Comparison of ENCODE assay signal across 23 cellular contexts in the genomic region with DNA sequence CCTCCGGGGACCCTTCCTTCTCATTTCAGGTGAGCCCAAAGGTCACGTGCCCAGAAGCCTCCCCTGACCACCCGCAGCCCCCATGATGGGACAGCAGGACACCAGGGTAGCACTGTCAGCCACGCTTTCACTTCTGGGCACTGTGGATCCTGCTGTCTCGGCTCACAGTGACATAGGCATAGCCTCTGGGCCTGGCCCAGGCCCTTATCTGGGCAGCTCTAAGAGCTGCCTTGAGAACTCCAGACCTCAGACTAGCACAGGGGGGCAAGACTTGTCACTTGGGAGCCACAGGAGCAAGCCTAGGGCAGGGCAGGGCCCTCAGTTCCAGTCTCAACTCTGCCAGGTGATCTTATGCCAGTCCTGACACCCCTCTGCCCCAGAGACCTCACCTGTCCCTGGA. TPM values are rescaled to one million over a fixed set of nuclear protein-coding genes. Genes with fewer than 3 reads are reported as not detected.
DNase-seq lines count a peak whose midpoint lies in the region; ATAC-seq and TF ChIP-seq lines count a peak whose summit lies in the region.
"Had no signal": no experiment of that assay in that cellular context is flagged by ENCODE, and none has a peak within 500 bp of the region (broad histone marks: within the 10 kb centered on the region; RNA-seq: fewer than 3 reads in every experiment).

No MANE protein-coding gene starts in this region.

- H3K27ac Mint-ChIP-seq in endodermal cell (peak overlapping the region; percentile 71), neural progenitor cell (peak overlapping the region; percentile 76)
- H3K27ac Mint-ChIP-seq: CD4-positive, alpha-beta T cell had no signal

- DNase-seq in OCI-M1 (lab: John Stamatoyannopoulos, UW), result peak; percentile 19
- no peak for DNase-seq in endodermal cell
- no peak for DNase-seq in neural progenitor cell (ENCODE audit: low spot score)
- no peak for DNase-seq in LoVo (ENCODE audit: low spot score)
- DNase-seq: Caco-2; CD4-positive, alpha-beta T cell; DMS 273 treated with DMSO at 0.1 percent for 48 hours; DMS79 treated with DMSO at 0.1 percent for 48 hours; IMR-90; NCI-H1105 treated with DMSO at 0.1 percent for 48 hours; NCI-H1694; NCI-H2081; NCI-H2171; NCI-H345; NCI-H524 treated with DMSO at 0.1 percent for 48 hours; NCI-H82; Peyer's patch had no signal

- H3K4me1 ChIP-seq in endodermal cell (ENCODE audit: control insufficient read depth, insufficient read depth, low read length) (peaks cover 5% of the 10 kb centered on the region), neural progenitor cell (peaks cover 6% of the 10 kb centered on the region), subcutaneous abdominal adipose tissue (ENCODE audit: control insufficient read depth in 5 of 5, insufficient read depth in 5 of 5, low read length in 5 of 5) (peaks cover 4 to 69% (median 54%) of the 10 kb centered on the region in 5 donors)

- H3K79me2 ChIP-seq in neural progenitor cell (ENCODE audit: low read depth), result no peaks in the 10 kb centered on the region

- H3K4me1 Mint-ChIP-seq in endodermal cell, result peaks cover 2% of the 10 kb centered on the region
- H3K4me1 Mint-ChIP-seq in neural progenitor cell, result peaks cover 10% of the 10 kb centered on the region

- H3K27me3 ChIP-seq in endodermal cell (ENCODE audit: control insufficient read depth, insufficient read depth, low read length, poor library complexity, severe bottlenecking), result no peaks in the 10 kb centered on the region
- H3K27me3 ChIP-seq in neural progenitor cell, result peaks cover 8% of the 10 kb centered on the region
- H3K27me3 ChIP-seq in subcutaneous abdominal adipose tissue (ENCODE audit: control insufficient read depth in 5 of 5, insufficient read depth in 4 of 5, low read length in 5 of 5), result no peaks in the 10 kb centered on the region
- H3K27me3 ChIP-seq: Peyer's patch, SJSA1 had no signal

- TF ChIP-seq CTCF in endodermal cell (conservative IDR thresholded peaks at IDR 0.05) (no peak), neural progenitor cell (IDR thresholded peaks at IDR 0.05) (no peak)

- H4K20me1 ChIP-seq in neural progenitor cell (ENCODE audit: low read depth), result peaks cover 36% of the 10 kb centered on the region

- no peaks in the 10 kb centered on the region for H3K9me3 Mint-ChIP-seq in endodermal cell
- no peaks in the 10 kb centered on the region for H3K9me3 Mint-ChIP-seq in neural progenitor cell
- H3K9me3 Mint-ChIP-seq: CD4-positive, alpha-beta T cell had no signal

- peaks cover 17% of the 10 kb centered on the region for H3K36me3 ChIP-seq in endodermal cell (ENCODE audit: control insufficient read depth, insufficient read depth, low read length)
- H3K36me3 ChIP-seq in neural progenitor cell, result no peaks in the 10 kb centered on the region
- peaks cover 0 to 19% (median 13%) of the 10 kb centered on the region in 5 donors for H3K36me3 ChIP-seq in subcutaneous abdominal adipose tissue (ENCODE audit: control insufficient read depth in 5 of 5, insufficient read depth in 5 of 5, low read length in 5 of 5)
- H3K36me3 ChIP-seq: Peyer's patch, SJSA1 had no signal

- H3K36me3 Mint-ChIP-seq in endodermal cell (ENCODE audit: low read depth) (no peaks in the 10 kb centered on the region), neural progenitor cell (no peaks in the 10 kb centered on the region)

- H3K4me3 Mint-ChIP-seq in endodermal cell (no peak overlapping the region), neural progenitor cell (no peak overlapping the region)
- H3K4me3 Mint-ChIP-seq: CD4-positive, alpha-beta T cell had no signal

- no peak overlapping the region for H3K27ac ChIP-seq in endodermal cell (ENCODE audit: low read depth, low read length)
- H3K27ac ChIP-seq in neural progenitor cell, result no peak overlapping the region
- peak overlapping the region; percentile 50 for H3K27ac ChIP-seq in subcutaneous abdominal adipose tissue (ENCODE audit: low read depth, low read length)
- H3K27ac ChIP-seq: KMS-11, Peyer's patch, SJSA1 had no signal

- H3K4me3 ChIP-seq in endodermal cell (ENCODE audit: low read length) (no peak overlapping the region), neural progenitor cell (no peak overlapping the region), subcutaneous abdominal adipose tissue (ENCODE audit: low read depth in 1 of 5, low read length in 5 of 5) (no peak overlapping the region)
- H3K4me3 ChIP-seq: GM12878, Peyer's patch, SJSA1 had no signal

- ATAC-seq in HG03045 (IDR thresholded peaks at IDR 0.05; ENCODE audit: unreplicated experiment) (no peak), HG03457 (IDR thresholded peaks at IDR 0.05; ENCODE audit: unreplicated experiment) (no peak)
- ATAC-seq: GM12878 had no signal

- peaks cover under 1% of the 10 kb centered on the region for H3F3A ChIP-seq in neural progenitor cell (ENCODE audit: low read depth)

- H3K9me3 ChIP-seq in endodermal cell (ENCODE audit: control insufficient read depth, low read length) (no peaks in the 10 kb centered on the region), neural progenitor cell (ENCODE audit: low read depth) (no peaks in the 10 kb centered on the region), subcutaneous abdominal adipose tissue (ENCODE audit: control insufficient read depth in 5 of 5, low read length in 5 of 5) (no peaks in the 10 kb centered on the region)
- H3K9me3 ChIP-seq: Caco-2, Peyer's patch, SJSA1 had no signal

- 89 to 92% methylated on average over 4 to 5 of the region's 5 CpGs for WGBS in endodermal cell (ENCODE audit: insufficient coverage in 1 of 2, insufficient read length in 1 of 2), 2 experiments

- H2AFZ ChIP-seq in neural progenitor cell (replicated peaks), result no peak overlapping the region

- H3K27me3 Mint-ChIP-seq in endodermal cell (ENCODE audit: insufficient read depth), result no peaks in the 10 kb centered on the region
- peaks cover 2% of the 10 kb centered on the region for H3K27me3 Mint-ChIP-seq in neural progenitor cell (ENCODE audit: insufficient read depth, low read depth)
- H3K27me3 Mint-ChIP-seq: CD4-positive, alpha-beta T cell had no signal

- H3K9ac ChIP-seq in endodermal cell (ENCODE audit: extremely low read depth, low read length, poor library complexity, severe bottlenecking) (no peak overlapping the region), neural progenitor cell (no peak overlapping the region), subcutaneous abdominal adipose tissue (ENCODE audit: low read length in 5 of 5) (peak overlapping the region in 1 of 5 donors; percentile 22)
- H3K9ac ChIP-seq: KMS-11 had no signal

- H3K4me2 ChIP-seq in neural progenitor cell, result no peak overlapping the region
- H3K4me2 ChIP-seq: KMS-11 had no signal

RNA-seq across cellular contexts. Expression of gene NATD1, which starts 4.7 kb away (rescaled TPM):
- total RNA-seq in endodermal cell (10 to 100 TPM; 12.2 to 17.2 TPM), neural progenitor cell (ENCODE audit: low replicate concordance) (4.3 and 7.8 TPM in 2 replicates)
- 15.2 TPM for polyA plus RNA-seq in endodermal cell (2013, experiment 1 of 2)
- 13.7 TPM for polyA plus RNA-seq in endodermal cell (2013, experiment 2 of 2)

RNA-seq across cellular contexts. Expression of gene TMEM11, which starts 34.5 kb away (rescaled TPM):
- total RNA-seq in endodermal cell, result 10 to 100 TPM; 26.3 to 28.0 TPM
- 29.6 TPM for polyA plus RNA-seq in endodermal cell (2013, experiment 1 of 2)
- polyA plus RNA-seq in endodermal cell (2013, experiment 2 of 2), result 26.6 TPM
- total RNA-seq in neural progenitor cell (ENCODE audit: low replicate concordance), result 17.3 and 20.9 TPM in 2 replicates

RNA-seq across cellular contexts. Expression of gene MAP2K3, which starts 36.0 kb away (rescaled TPM):
- total RNA-seq in endodermal cell (10 to 100 TPM; 31.6 to 37.6 TPM), neural progenitor cell (ENCODE audit: low replicate concordance) (3.5 and 9.4 TPM in 2 replicates)
- 18.6 TPM for polyA plus RNA-seq in endodermal cell (2013, experiment 1 of 2)
- 17.7 TPM for polyA plus RNA-seq in endodermal cell (2013, experiment 2 of 2)
